Comparison of ENCODE assay signal across 2 cellular contexts in the genomic region with DNA sequence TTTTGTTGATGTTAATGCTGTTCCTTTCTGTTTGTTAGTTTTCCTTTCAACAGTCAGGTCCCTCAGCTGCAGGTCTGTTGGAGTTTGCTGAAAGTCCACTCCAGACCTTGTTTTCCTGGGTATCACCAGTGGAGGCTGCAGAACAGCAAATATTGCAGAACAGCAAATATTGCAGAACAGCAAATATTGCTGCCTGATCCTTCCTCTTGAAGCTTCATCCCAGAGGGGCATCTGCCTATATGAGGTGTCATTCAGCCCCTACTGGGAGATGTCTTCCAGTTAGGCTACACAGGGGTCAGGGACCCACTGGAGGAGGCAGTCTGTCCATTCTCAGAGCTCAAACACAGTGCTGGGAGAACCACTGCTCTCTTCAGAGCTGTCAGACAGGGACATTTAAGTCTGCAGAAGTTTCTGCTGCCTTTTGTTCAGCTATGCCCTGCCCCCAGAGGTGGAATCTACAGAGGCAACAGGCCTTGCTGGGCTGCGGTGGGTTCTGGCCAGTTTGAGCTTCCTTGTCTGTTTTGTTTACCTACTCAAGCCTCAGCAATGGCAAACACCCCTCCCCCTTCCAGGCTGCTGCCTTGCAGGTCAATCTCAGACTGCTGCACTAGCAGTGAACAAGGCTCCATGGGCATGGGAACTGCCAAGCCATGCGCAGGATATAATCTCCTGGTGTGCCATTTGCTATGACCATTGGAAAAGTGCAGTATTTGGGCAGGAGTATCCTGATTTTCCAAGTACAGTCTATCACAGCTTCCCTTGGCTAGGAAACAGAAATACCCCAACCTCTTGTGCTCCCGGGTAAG. TPM values are rescaled to one million over a fixed set of nuclear protein-coding genes. Genes with fewer than 3 reads are reported as not detected.
"Had no signal": no experiment of that assay in that cellular context is flagged by ENCODE, and none has a peak within 500 bp of the region (broad histone marks: within the 10 kb centered on the region; RNA-seq: fewer than 3 reads in every experiment).

No MANE protein-coding gene starts in this region.

RNA-seq across cellular contexts. Expression of gene DHRS2, which starts 53.7 kb away (rescaled TPM):
- total RNA-seq: OCI-LY7, Right ventricle myocardium inferior had no signal
